27 cellular contexts compared by ENCODE assay signal in the genomic region with DNA sequence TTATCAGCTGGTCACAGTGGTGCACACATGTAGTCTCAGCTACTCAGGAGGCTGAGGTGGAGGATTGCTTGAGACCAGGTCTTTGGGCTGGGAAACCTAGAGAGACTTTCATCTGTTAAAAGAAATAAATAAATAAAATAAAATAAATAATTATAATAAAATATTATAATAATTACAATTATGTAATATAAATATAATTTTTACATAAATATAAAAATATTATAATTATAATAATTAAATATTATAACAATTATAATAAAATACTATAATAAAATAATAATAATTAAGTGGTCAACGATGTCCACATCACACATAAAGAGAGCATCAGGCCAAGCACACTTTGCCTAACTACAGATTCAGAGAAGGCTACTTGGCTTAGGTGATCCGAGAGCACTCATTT. TPM values are rescaled to one million over a fixed set of nuclear protein-coding genes. Genes with fewer than 3 reads are reported as not detected.
DNase-seq lines count a peak whose midpoint lies in the region; ATAC-seq, FAIRE-seq and TF ChIP-seq lines count a peak whose summit lies in the region.
"Had no signal": no experiment of that assay in that cellular context is flagged by ENCODE, and none has a peak within 500 bp of the region (broad histone marks: within the 10 kb centered on the region; RNA-seq: fewer than 3 reads in every experiment).

No MANE protein-coding gene starts in this region.

- 95% methylated on average over 2 of the region's 2 CpGs for WGBS in pancreas, 2 donors

- H3K9me3 ChIP-seq in T-helper 17 cell (ENCODE audit: control insufficient read depth, low read length, poor library complexity, severe bottlenecking) (no peaks in the 10 kb centered on the region), pancreas (no peaks in the 10 kb centered on the region)
- H3K9me3 ChIP-seq: A549; BE2C; BLaER1 treated with 17β-estradiol and CSF1 and Interleukin-3, amounts not matched to agents 10 nM and 100 nM had no signal

- H3K27me3 Mint-ChIP-seq in T-helper 17 cell = no peaks in the 10 kb centered on the region
- H3K27me3 Mint-ChIP-seq: CD4-positive, alpha-beta T cell; CD8-positive, alpha-beta memory T cell had no signal

- no peak for TF ChIP-seq CTCF in pancreas (IDR thresholded peaks at IDR 0.05)

- peak overlapping the region; percentile 65 for H3K27ac Mint-ChIP-seq in T-helper 17 cell
- H3K27ac Mint-ChIP-seq: CD4-positive, alpha-beta T cell; GM23338 had no signal

- peaks cover 5% of the 10 kb centered on the region for H3K4me1 Mint-ChIP-seq in T-helper 17 cell
- H3K4me1 Mint-ChIP-seq: CD14-positive monocyte had no signal

- ATAC-seq in T-helper 17 cell (no peak), pancreas (no peak), GM19455 (IDR thresholded peaks at IDR 0.05; ENCODE audit: unreplicated experiment) (no peak)
- ATAC-seq: A549, GM12878, GM23338, HCT116 had no signal

- FAIRE-seq in A204.1 (lab: Jason Lieb, UNC) = peak; percentile 98
- peak; percentile 81 for FAIRE-seq in colon (lab: Jason Lieb, UNC)
- peak; percentile 86 for FAIRE-seq in pancreas (lab: Jason Lieb, UNC)
- FAIRE-seq: A549, D721Med, GM12878, GM19239 had no signal

- H3K4me3 Mint-ChIP-seq in T-helper 17 cell = no peak overlapping the region
- H3K4me3 Mint-ChIP-seq: CD14-positive monocyte; CD4-positive, alpha-beta T cell; CD8-positive, alpha-beta memory T cell; GM23338; H9 had no signal

- H3K4me3 ChIP-seq in pancreas = no peak overlapping the region
- H3K4me3 ChIP-seq: A549; BLaER1 treated with 17β-estradiol and CSF1 and Interleukin-3, amounts not matched to agents 10 nM and 100 nM; GM12878; GM23338 had no signal

- peaks cover 1 to 25% (median 14%) of the 10 kb centered on the region in 3 donors for H3K36me3 ChIP-seq in pancreas

- no peaks in the 10 kb centered on the region for H3K36me3 Mint-ChIP-seq in T-helper 17 cell (ENCODE audit: low read depth)

- intact Hi-C loops in pancreas (cut with DNase I) = no loop called here

- DNase-seq in T-helper 17 cell = no peak
- DNase-seq in pancreas = no peak
- no peak for DNase-seq in DMS153 (lab: John Stamatoyannopoulos, UW)
- DNase-seq in substantia nigra (lab: John Stamatoyannopoulos, UW) = no peak
- no peak for DNase-seq in NCI-H2081 (lab: John Stamatoyannopoulos, UW)
- DNase-seq: ACHN; AML-193; BE2C; CD4-positive, alpha-beta T cell; CD8-positive, alpha-beta memory T cell; DMS 273 treated with DMSO at 0.1 percent for 48 hours; DMS53; DND-41; GDM1; H9 had no signal

- no peaks in the 10 kb centered on the region for H3K4me1 ChIP-seq in pancreas
- H3K4me1 ChIP-seq: A549; BE2C; BLaER1 treated with 17β-estradiol and CSF1 and Interleukin-3, amounts not matched to agents 10 nM and 100 nM had no signal

- H3K27me3 ChIP-seq in pancreas = no peaks in the 10 kb centered on the region
- H3K27me3 ChIP-seq: BE2C; BLaER1 treated with 17β-estradiol and CSF1 and Interleukin-3, amounts not matched to agents 10 nM and 100 nM had no signal

- H3K27ac ChIP-seq in pancreas = no peak overlapping the region
- no peak overlapping the region for H3K27ac ChIP-seq in substantia nigra (ENCODE audit: low read depth, low read length, poor library complexity, severe bottlenecking)
- H3K27ac ChIP-seq: 22Rv1; A549; BLaER1 treated with 17β-estradiol and CSF1 and Interleukin-3, amounts not matched to agents 10 nM and 100 nM had no signal

RNA-seq across cellular contexts. Expression of a gene that starts 14.6 kb away (rescaled TPM):
- 100 to 1,000 TPM; 196 to 206 TPM for total RNA-seq in T-helper 17 cell
- total RNA-seq in pancreas = 10 to 100 TPM; 20.9 to 48.1 (median 28.2) TPM
- polyA plus RNA-seq in pancreas = 10 to 100 TPM; 27.8 to 46.3 TPM

RNA-seq across cellular contexts. Expression of a gene that starts 25.3 kb away (rescaled TPM):
- 100 to 1,000 TPM; 214 to 269 TPM for total RNA-seq in T-helper 17 cell
- 100 to 1,000 TPM in 5 of 6 donors, 10 to 100 TPM in 1; 82.0 to 148 (median 131) TPM for total RNA-seq in pancreas
- polyA plus RNA-seq in pancreas = 100 to 1,000 TPM; 197 to 213 TPM

RNA-seq across cellular contexts. Expression of a gene that starts 41.4 kb away (rescaled TPM):
- 10 to 100 TPM; 51.4 to 56.6 TPM for total RNA-seq in T-helper 17 cell
- 10 to 100 TPM; 20.7 to 44.2 (median 27.6) TPM for total RNA-seq in pancreas
- polyA plus RNA-seq in pancreas = 10 to 100 TPM; 25.3 to 25.5 TPM

RNA-seq across cellular contexts. Expression of a gene that starts 50.1 kb away (rescaled TPM):
- 100 to 1,000 TPM in 1 of 2 donors, 10 to 100 TPM in 1; 96.8 to 108 TPM for total RNA-seq in T-helper 17 cell
- total RNA-seq in pancreas = 100 to 1,000 TPM; 107 to 320 (median 174) TPM
- polyA plus RNA-seq in pancreas = 100 to 1,000 TPM; 147 to 150 TPM

RNA-seq across cellular contexts. Expression of a gene that starts 53.6 kb away (rescaled TPM):
- total RNA-seq in T-helper 17 cell (1 to 10 TPM in 1 of 2 donors, under 1 TPM in 1; 0.65 to 3.3 TPM), pancreas (100 to 1,000 TPM in 2 of 6 donors, 10 to 100 TPM in 4; 74.4 to 215 (median 90.4) TPM)
- 100 to 1,000 TPM; 438 to 483 TPM for polyA plus RNA-seq in pancreas
- polyA plus RNA-seq: CD8-positive, alpha-beta memory T cell had no signal

Comparison
In these comparisons a context has a peak if more than half of its experiments do, and no peak if none do; other contexts are left out.
1. RNA of a gene that starts 14.6 kb away (total RNA-seq): 196 to 206 TPM in T-helper 17 cell; 20.9 to 48.1 TPM in pancreas; every median in the first group is over 4 times any median in the second.